Comparison of ENCODE assay signal across 8 cellular contexts in the genomic region with DNA sequence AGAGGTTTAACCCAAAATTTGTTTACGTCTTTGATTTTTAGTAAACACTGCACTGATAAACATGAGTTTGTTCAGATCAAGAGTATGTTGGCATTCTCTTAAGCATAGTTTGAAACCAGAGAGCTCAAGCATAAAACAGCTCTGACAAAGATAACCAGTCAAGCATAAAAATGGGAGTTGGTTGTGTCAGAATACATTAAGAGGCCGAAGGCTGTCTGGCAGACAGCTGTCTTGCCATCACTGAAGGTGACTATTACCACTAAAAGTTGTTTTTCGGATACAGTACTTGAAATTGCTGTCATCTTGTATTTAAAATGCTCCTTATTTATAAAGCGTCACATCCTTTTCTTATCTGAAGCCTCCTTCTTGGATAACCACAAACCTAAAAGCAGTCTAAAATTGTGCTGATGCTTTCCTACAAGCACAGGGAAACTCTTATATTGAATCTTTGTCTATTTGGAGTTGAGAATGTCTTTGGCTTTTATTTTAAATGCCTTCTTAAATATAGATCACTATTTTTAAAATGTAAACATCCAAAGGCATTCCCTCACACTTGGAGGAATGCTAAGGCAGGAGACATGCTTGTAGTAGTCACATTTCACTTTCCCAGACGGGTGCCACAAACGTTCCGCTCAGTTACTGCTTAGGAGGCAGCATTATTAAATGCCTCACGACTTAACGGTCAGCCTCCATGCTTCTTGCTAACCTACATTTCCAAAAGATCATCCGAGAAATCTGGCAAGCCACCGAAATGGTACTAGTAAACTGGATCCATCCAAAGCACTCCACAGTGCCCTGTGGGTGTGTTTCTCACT. TPM values are rescaled to one million over a fixed set of nuclear protein-coding genes. Genes with fewer than 3 reads are reported as not detected.
DNase-seq lines count a peak whose midpoint lies in the region; ATAC-seq and TF ChIP-seq lines count a peak whose summit lies in the region.

No MANE protein-coding gene starts in this region.

- peak overlapping the region; percentile 78 for H2AFZ ChIP-seq in neural progenitor cell (replicated peaks)

- H3K27me3 Mint-ChIP-seq in neural progenitor cell (ENCODE audit: insufficient read depth, low read depth) = peaks cover 8% of the 10 kb centered on the region

- H3K36me3 ChIP-seq in endocrine pancreas (ENCODE audit: control insufficient read depth, insufficient read depth, low read length) = no peaks in the 10 kb centered on the region
- no peaks in the 10 kb centered on the region for H3K36me3 ChIP-seq in neural progenitor cell

- H3K4me3 ChIP-seq in endocrine pancreas (ENCODE audit: control insufficient read depth, insufficient read depth, low read length) (peak overlapping the region; percentile 76), neural progenitor cell (peak overlapping the region; percentile 65)

- H3K27me3 ChIP-seq in endocrine pancreas (ENCODE audit: control insufficient read depth, insufficient read depth, low read length) = no peaks in the 10 kb centered on the region
- peaks cover 66% of the 10 kb centered on the region for H3K27me3 ChIP-seq in neural progenitor cell

- peak; percentile 37 for DNase-seq in DMS79 (lab: John Stamatoyannopoulos, UW)
- peak; percentile 40 for DNase-seq in NCI-H446 treated with DMSO at 0.1 percent for 48 hours (lab: John Stamatoyannopoulos, UW)
- peak; percentile 69 for DNase-seq in neural progenitor cell (ENCODE audit: low spot score)
- no peak for DNase-seq in stimulated activated CD4-positive, alpha-beta T cell treated with anti-CD3 and anti-CD28 coated beads, Interleukin-15, amount 100 ng/mL, for 24 hours
- DNase-seq in NCI-H2029 (lab: John Stamatoyannopoulos, UW) = no peak
- DNase-seq in GM19238 (ENCODE audit: insufficient read length, low spot score) = no peak

- no peaks in the 10 kb centered on the region for H3K9me3 ChIP-seq in endocrine pancreas (ENCODE audit: control insufficient read depth, low read length)
- no peaks in the 10 kb centered on the region for H3K9me3 ChIP-seq in neural progenitor cell (ENCODE audit: low read depth)

- H3F3A ChIP-seq in neural progenitor cell (ENCODE audit: low read depth) = peaks cover 18% of the 10 kb centered on the region

- no peaks in the 10 kb centered on the region for H3K79me2 ChIP-seq in neural progenitor cell (ENCODE audit: low read depth)

- peaks cover 39% of the 10 kb centered on the region for H3K4me1 Mint-ChIP-seq in neural progenitor cell

- H3K9me3 Mint-ChIP-seq in neural progenitor cell = no peaks in the 10 kb centered on the region

- no peak for ATAC-seq in HG02840 (IDR thresholded peaks at IDR 0.05; ENCODE audit: low FRiP score, unreplicated experiment)

- no peaks in the 10 kb centered on the region for H4K20me1 ChIP-seq in neural progenitor cell (ENCODE audit: low read depth)

- TF ChIP-seq CTCF in neural progenitor cell (IDR thresholded peaks at IDR 0.05) = no peak

- H3K4me1 ChIP-seq in endocrine pancreas (ENCODE audit: control insufficient read depth, insufficient read depth, low read length) (peaks cover 5% of the 10 kb centered on the region), neural progenitor cell (peaks cover 14% of the 10 kb centered on the region)

- no peak overlapping the region for H3K27ac ChIP-seq in neural progenitor cell

- H3K27ac Mint-ChIP-seq in neural progenitor cell = peak overlapping the region; percentile 54

- H3K4me3 Mint-ChIP-seq in neural progenitor cell = peak overlapping the region; percentile 92

- H3K36me3 Mint-ChIP-seq in neural progenitor cell = no peaks in the 10 kb centered on the region

- H3K9ac ChIP-seq in endocrine pancreas (ENCODE audit: control insufficient read depth, insufficient read depth, low read length) (peak overlapping the region; percentile 30), neural progenitor cell (no peak overlapping the region)

- H3K4me2 ChIP-seq in neural progenitor cell = peak overlapping the region; percentile 93

RNA-seq across cellular contexts. Expression of a gene that starts 1.6 kb away (rescaled TPM):
- total RNA-seq in neural progenitor cell (ENCODE audit: low replicate concordance) = 1.2 and 1.6 TPM in 2 replicates

Comparison
In these comparisons a context has a peak if more than half of its experiments do, and no peak if none do; other contexts are left out.
1. DNase-seq: peak in DMS79 (single experiment), NCI-H446 treated with DMSO at 0.1 percent for 48 hours (single experiment) and neural progenitor cell (single experiment); none in stimulated activated CD4-positive, alpha-beta T cell treated with anti-CD3 and anti-CD28 coated beads, Interleukin-15, amount 100 ng/mL, for 24 hours (single experiment), NCI-H2029 (single experiment) and GM19238 (single experiment).